ENCODE assay signal across 16 cellular contexts in genomic region chr6:158269657-158270056, GRCh38. TPM values are rescaled to one million over a fixed set of nuclear protein-coding genes. Genes with fewer than 3 reads are reported as not detected.
DNase-seq lines count a peak whose midpoint lies in the region; ATAC-seq and TF ChIP-seq lines count a peak whose summit lies in the region.
"Had no signal": no experiment of that assay in that cellular context is flagged by ENCODE, and none has a peak within 500 bp of the region (broad histone marks: within the 10 kb centered on the region; RNA-seq: fewer than 3 reads in every experiment).

No MANE protein-coding gene starts in this region.

- no peak overlapping the region for H3K14ac ChIP-seq in neuronal stem cell (ENCODE audit: low read length)

- DNase-seq in left ventricle myocardium inferior (no peak), heart left ventricle (no peak), T-helper 17 cell (no peak), neuronal stem cell (ENCODE audit: low spot score) (no peak), hippocampal formation (lab: John Stamatoyannopoulos, UW) (no peak), stomach (no peak)
- DNase-seq: 8988T; CD8-positive, alpha-beta memory T cell; COR-L47; DMS 273 treated with DMSO at 0.1 percent for 48 hours; DMS53; GOT3; H9 had no signal

- no peak overlapping the region for H2BK5ac ChIP-seq in neuronal stem cell (ENCODE audit: low read length)

- no peak overlapping the region for H4K91ac ChIP-seq in neuronal stem cell (ENCODE audit: low read depth, low read length, poor library complexity)

- ATAC-seq in heart left ventricle (no peak), T-helper 17 cell (no peak)

- no peak for TF ChIP-seq POLR2A in heart left ventricle (IDR thresholded peaks at IDR 0.05)
- TF ChIP-seq POLR2A in stomach (IDR thresholded peaks at IDR 0.05) = no peak

- H3K36me3 ChIP-seq in left ventricle myocardium inferior = peaks cover 6% of the 10 kb centered on the region
- H3K36me3 ChIP-seq in heart left ventricle = peaks cover 0 to 4% (median 0%) of the 10 kb centered on the region in 9 donors
- H3K36me3 ChIP-seq in subcutaneous abdominal adipose tissue (ENCODE audit: control insufficient read depth in 5 of 5, insufficient read depth in 5 of 5, low read length in 5 of 5) = no peaks in the 10 kb centered on the region
- peaks cover 3 to 50% of the 10 kb centered on the region in 2 donors for H3K36me3 ChIP-seq in neuronal stem cell (replicated peaks in 1 of 2; ENCODE audit: control insufficient read depth in 2 of 2, insufficient read depth in 2 of 2, low read length in 2 of 2)
- H3K36me3 ChIP-seq in stomach = peaks cover 0 to 4% (median 0%) of the 10 kb centered on the region in 4 donors

- H3K23ac ChIP-seq in neuronal stem cell (ENCODE audit: low read depth, low read length, poor library complexity) = no peak overlapping the region

- H3K4me2 ChIP-seq in neuronal stem cell (ENCODE audit: insufficient read depth, low read length, poor library complexity, severe bottlenecking) = no peak overlapping the region
- H3K4me2 ChIP-seq: BLaER1 had no signal

- H2BK15ac ChIP-seq in neuronal stem cell (ENCODE audit: low read length) = no peak overlapping the region

- H2AFZ ChIP-seq in neuronal stem cell (ENCODE audit: low read length) = no peak overlapping the region

- no peak overlapping the region for H4K8ac ChIP-seq in neuronal stem cell (ENCODE audit: low read depth, low read length)

- no peak overlapping the region for H2BK12ac ChIP-seq in neuronal stem cell (ENCODE audit: low read length)

- no peaks in the 10 kb centered on the region for H3K27me3 ChIP-seq in left ventricle myocardium inferior (ENCODE audit: low read depth)
- H3K27me3 ChIP-seq in heart left ventricle = no peaks in the 10 kb centered on the region
- H3K27me3 ChIP-seq in subcutaneous abdominal adipose tissue (ENCODE audit: control insufficient read depth in 5 of 5, insufficient read depth in 4 of 5, low read length in 5 of 5) = no peaks in the 10 kb centered on the region
- no peaks in the 10 kb centered on the region for H3K27me3 ChIP-seq in neuronal stem cell (ENCODE audit: control insufficient read depth in 3 of 3, insufficient read depth in 3 of 3, low read depth in 1 of 3, low read length in 3 of 3)
- H3K27me3 ChIP-seq in stomach = no peaks in the 10 kb centered on the region
- H3K27me3 ChIP-seq: BLaER1 had no signal

- no peak for TF ChIP-seq CTCF in left ventricle myocardium inferior (IDR thresholded peaks at IDR 0.05; ENCODE audit: borderline replicate concordance)
- TF ChIP-seq CTCF in heart left ventricle (IDR thresholded peaks at IDR 0.05) = no peak
- no peak for TF ChIP-seq CTCF in stomach (IDR thresholded peaks at IDR 0.05)

- H3K9me3 ChIP-seq in left ventricle myocardium inferior (replicated peaks) = no peaks in the 10 kb centered on the region
- no peaks in the 10 kb centered on the region for H3K9me3 ChIP-seq in heart left ventricle
- no peaks in the 10 kb centered on the region for H3K9me3 ChIP-seq in T-helper 17 cell (ENCODE audit: control insufficient read depth, low read length, poor library complexity, severe bottlenecking)
- no peaks in the 10 kb centered on the region for H3K9me3 ChIP-seq in subcutaneous abdominal adipose tissue (ENCODE audit: control insufficient read depth in 5 of 5, low read length in 5 of 5)
- H3K9me3 ChIP-seq in neuronal stem cell (replicated peaks in 1 of 2; ENCODE audit: control insufficient read depth in 2 of 2, insufficient read depth in 1 of 2, low read depth in 1 of 2, low read length in 2 of 2) = peaks cover 2 to 6% of the 10 kb centered on the region in 2 donors
- H3K9me3 ChIP-seq in stomach = no peaks in the 10 kb centered on the region

- H3K4me1 ChIP-seq in left ventricle myocardium inferior (peaks cover 26% of the 10 kb centered on the region), heart left ventricle (peaks cover 0 to 25% (median 10%) of the 10 kb centered on the region in 12 donors), subcutaneous abdominal adipose tissue (ENCODE audit: control insufficient read depth in 5 of 5, insufficient read depth in 5 of 5, low read length in 5 of 5) (peaks cover 0 to 22% (median 12%) of the 10 kb centered on the region in 5 donors), neuronal stem cell (ENCODE audit: control insufficient read depth in 2 of 2, insufficient read depth in 1 of 2, low read depth in 1 of 2, low read length in 2 of 2) (no peaks in the 10 kb centered on the region), stomach (peaks cover 4 to 18% (median 12%) of the 10 kb centered on the region in 4 donors)

- no peak overlapping the region for H3K4me3 Mint-ChIP-seq in T-helper 17 cell
- H3K4me3 Mint-ChIP-seq: CD14-positive monocyte; CD8-positive, alpha-beta memory T cell; H9 had no signal

- H3K4me3 ChIP-seq in left ventricle myocardium inferior (no peak overlapping the region), heart left ventricle (no peak overlapping the region), subcutaneous abdominal adipose tissue (ENCODE audit: low read depth in 1 of 5, low read length in 5 of 5) (no peak overlapping the region), neuronal stem cell (ENCODE audit: low read length in 2 of 2) (no peak overlapping the region), stomach (no peak overlapping the region)
- H3K4me3 ChIP-seq: BLaER1 had no signal

- no peak overlapping the region for H3K18ac ChIP-seq in neuronal stem cell (ENCODE audit: low read length)

- intact Hi-C loops in left ventricle myocardium inferior (cut with micrococcal nuclease) = no loop called here
- intact Hi-C loops in heart left ventricle (cut with DNase I) = no loop called here
- intact Hi-C loops in stomach (cut with DNase I; ENCODE audit: low total_unique reads) = no loop called here

- no peak overlapping the region for H3K4ac ChIP-seq in neuronal stem cell (ENCODE audit: low read length)

- H3K79me1 ChIP-seq in neuronal stem cell (ENCODE audit: low read depth, low read length) = peaks cover 1% of the 10 kb centered on the region

- no peaks in the 10 kb centered on the region for H3K27me3 Mint-ChIP-seq in T-helper 17 cell
- H3K27me3 Mint-ChIP-seq: CD8-positive, alpha-beta memory T cell had no signal

- H3K4me1 Mint-ChIP-seq in T-helper 17 cell = peaks cover 5% of the 10 kb centered on the region

- WGBS in heart left ventricle, 4 donors = 72 to 98% (median 95%) methylated on average over 3 of the region's 3 CpGs
- WGBS in neuronal stem cell (ENCODE audit: extremely low coverage in 2 of 2, insufficient read length in 2 of 2, insufficient replicate concordance in 1 of 2), 2 donors = no CpG with 5 or more reads among the region's 3 CpGs
- 54 to 94% (median 89%) methylated on average over 3 of the region's 3 CpGs for WGBS in stomach, 5 donors

- peaks cover 4% of the 10 kb centered on the region for H3K36me3 Mint-ChIP-seq in T-helper 17 cell (ENCODE audit: low read depth)
- H3K36me3 Mint-ChIP-seq: CD14-positive monocyte had no signal

- H3K9ac ChIP-seq in subcutaneous abdominal adipose tissue (ENCODE audit: low read length in 5 of 5) = no peak overlapping the region
- no peak overlapping the region for H3K9ac ChIP-seq in neuronal stem cell (ENCODE audit: low read depth, low read length, poor library complexity)
- H3K9ac ChIP-seq: BLaER1 had no signal

- H3K27ac ChIP-seq in left ventricle myocardium inferior (replicated peaks) (peak overlapping the region; percentile 7), heart left ventricle (no peak overlapping the region), subcutaneous abdominal adipose tissue (ENCODE audit: low read depth, low read length) (peak overlapping the region; percentile 82), neuronal stem cell (replicated peaks; ENCODE audit: low read length) (no peak overlapping the region), stomach (no peak overlapping the region)
- H3K27ac ChIP-seq: BLaER1 had no signal

- no peak for TF ChIP-seq EP300 in stomach (IDR thresholded peaks at IDR 0.05)

- peak overlapping the region; percentile 83 for H3K27ac Mint-ChIP-seq in T-helper 17 cell
- H3K27ac Mint-ChIP-seq: CD14-positive monocyte had no signal

- H2AK5ac ChIP-seq in neuronal stem cell (ENCODE audit: low read depth, low read length) = no peak overlapping the region

- H2BK120ac ChIP-seq in neuronal stem cell (ENCODE audit: low read depth, low read length) = no peak overlapping the region

RNA-seq across cellular contexts. Expression of gene TULP4, which starts 42.6 kb away (rescaled TPM):
- total RNA-seq in left ventricle myocardium inferior (111 TPM), heart left ventricle (100 to 1,000 TPM in 5 of 9 donors, 10 to 100 TPM in 4; 84.5 to 134 (median 100) TPM), T-helper 17 cell (10 to 100 TPM; 61.9 to 72.0 TPM), stomach (100 to 1,000 TPM in 3 of 5 donors, 10 to 100 TPM in 2; 21.1 to 237 (median 116) TPM)
- polyA plus RNA-seq in heart left ventricle (10 to 100 TPM in 1 of 2 donors, 1 to 10 TPM in 1; 9.6 to 16.2 TPM), stomach (1 to 10 TPM; 1.7 to 7.9 (median 2.1) TPM)
- 14.3 TPM for polyA plus RNA-seq in neuronal stem cell (2013, experiment 1 of 2)
- polyA plus RNA-seq in neuronal stem cell (2013, experiment 2 of 2) = 16.3 TPM

Comparison
In these comparisons a context has a peak if more than half of its experiments do, and no peak if none do; other contexts are left out.
1. H3K27ac ChIP-seq: peak in left ventricle myocardium inferior (single experiment) and subcutaneous abdominal adipose tissue (single experiment); none in heart left ventricle (0 of 12), neuronal stem cell (single experiment) and stomach (0 of 5).